8 cellular contexts compared by ENCODE assay signal in the genomic region with DNA sequence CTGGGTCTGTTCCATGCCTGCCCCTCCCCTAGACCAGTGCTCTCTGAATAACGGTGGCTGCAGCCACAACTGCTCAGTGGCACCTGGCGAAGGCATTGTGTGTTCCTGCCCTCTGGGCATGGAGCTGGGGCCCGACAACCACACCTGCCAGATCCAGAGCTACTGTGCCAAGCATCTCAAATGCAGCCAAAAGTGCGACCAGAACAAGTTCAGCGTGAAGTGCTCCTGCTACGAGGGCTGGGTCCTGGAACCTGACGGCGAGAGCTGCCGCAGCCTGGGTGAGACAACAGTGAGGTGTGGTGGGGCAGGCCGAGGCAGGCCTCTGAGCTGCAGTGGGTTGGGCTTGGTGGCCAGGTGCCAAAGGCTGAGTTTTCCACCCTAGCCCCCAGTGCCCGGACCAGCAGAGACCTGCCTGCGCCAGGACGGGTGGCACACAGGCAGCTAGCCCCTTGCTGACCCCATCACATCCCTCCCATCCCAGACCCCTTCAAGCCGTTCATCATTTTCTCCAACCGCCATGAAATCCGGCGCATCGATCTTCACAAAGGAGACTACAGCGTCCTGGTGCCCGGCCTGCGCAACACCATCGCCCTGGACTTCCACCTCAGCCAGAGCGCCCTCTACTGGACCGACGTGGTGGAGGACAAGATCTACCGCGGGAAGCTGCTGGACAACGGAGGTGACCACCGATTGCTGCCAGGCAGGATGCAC.
DNase-seq lines count a peak whose midpoint lies in the region; ATAC-seq and TF ChIP-seq lines count a peak whose summit lies in the region.

No MANE protein-coding gene starts in this region.

- peak; percentile 42 for TF ChIP-seq CTCF in GM10248 (IDR thresholded peaks at IDR 0.05; ENCODE audit: control extremely low read depth, extremely low read depth, low read depth, missing control alignments)

- ATAC-seq in GM18873 (IDR thresholded peaks at IDR 0.05; ENCODE audit: low FRiP score, unreplicated experiment), result no peak
- no peak for ATAC-seq in GM18520 (IDR thresholded peaks at IDR 0.05; ENCODE audit: unreplicated experiment)

- CTCF ChIA-PET in GM10248 (lab: Yijun Ruan, JAX), result interaction anchor here (0.9 to 11.3 kb wide), 13 partner anchors 9 to 83 kb away, joined by 3 to 122 read pairs (median 4); partner anchors contain the start of gene LRP1

- DNase-seq in GM10248 (ENCODE audit: extremely low spot score), result peak; percentile 77
- peak; percentile 82 for DNase-seq in NCI-H146 treated with DMSO at 0.1 percent for 48 hours (lab: John Stamatoyannopoulos, UW; ENCODE audit: unreplicated experiment)
- DNase-seq in UCSD-AML1 (lab: John Stamatoyannopoulos, UW; ENCODE audit: unreplicated experiment), result peak; percentile 75
- DNase-seq in cerebellar cortex (ENCODE audit: low spot score), result peak; percentile 87
- peak; percentile 24 for DNase-seq in kidney tubule cell (ENCODE audit: low spot score)
- peak; percentile 43 to 57 for DNase-seq in stimulated activated CD4-positive, alpha-beta T cell treated with anti-CD3 and anti-CD28 coated beads, Interleukin-4, amount 100 ng/mL, for 48 hours (ENCODE audit: low read depth in 2 of 2)

- POLR2A ChIA-PET in GM10248 (lab: Yijun Ruan, JAX), result no interaction called here

Comparison
In these comparisons a context has a peak if more than half of its experiments do, and no peak if none do; other contexts are left out.
1. DNase-seq: peak in every context shown above with its lines; median percentile 87 in cerebellar cortex; 82 in NCI-H146 treated with DMSO at 0.1 percent for 48 hours; 77 in GM10248; 75 in UCSD-AML1; 50 in stimulated activated CD4-positive, alpha-beta T cell treated with anti-CD3 and anti-CD28 coated beads, Interleukin-4, amount 100 ng/mL, for 48 hours; 24 in kidney tubule cell.